In the genomic region with DNA sequence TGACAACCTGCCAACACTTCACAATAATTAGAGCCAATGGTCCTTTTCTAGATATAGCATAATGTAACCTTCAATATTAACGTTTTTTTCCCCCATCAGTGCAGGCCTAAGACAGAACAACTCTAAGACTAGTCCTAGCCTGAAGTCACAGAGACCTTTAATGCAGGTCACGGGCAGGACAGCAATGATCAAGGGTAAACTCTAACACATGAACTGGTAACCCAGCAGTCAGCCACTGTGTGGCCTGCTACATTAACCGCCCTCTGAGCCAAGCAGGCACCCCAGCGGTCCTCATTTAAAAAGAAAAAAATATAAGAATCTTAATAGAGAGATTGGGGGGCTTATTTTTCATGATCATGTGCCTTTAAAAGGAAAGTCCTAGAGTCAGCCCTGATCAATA, we compare ENCODE assay signal across 23 cellular contexts.
"Had no signal": no experiment of that assay in that cellular context is flagged by ENCODE, and none has a peak within 500 bp of the region (broad histone marks: within the 10 kb centered on the region; RNA-seq: fewer than 3 reads in every experiment).

No MANE protein-coding gene starts in this region.

- DNase-seq: cortex of kidney; effector CD8-positive, alpha-beta T cell; islet precursor cell; left cardiac atrium; left ventricle myocardium superior; mucosa of descending colon; natural killer cell; nucleus accumbens; pancreas; right cardiac atrium; stimulated activated CD4-positive, alpha-beta T cell treated with anti-CD3 and anti-CD28 coated beads, Interleukin-2, amount 100 ng/mL, for 48 hours; stimulated activated naive CD8-positive, alpha-beta T cell treated with anti-CD3 and anti-CD28 coated beads, Interleukin-15, Interleukin-2, amounts not matched to agents 100 U/mL and 50 U/mL, for 24 hours; tibial artery; upper lobe of left lung had no signal

- H3K36me3 ChIP-seq: neural progenitor cell, pancreas, suprapubic skin, tibial artery, upper lobe of left lung, vagina had no signal

- H3K27ac ChIP-seq: neural progenitor cell, suprapubic skin, tibial artery, upper lobe of left lung, vagina had no signal

- H3K36me3 Mint-ChIP-seq: natural killer cell, neural progenitor cell had no signal

- H3K4me3 Mint-ChIP-seq: natural killer cell, neural progenitor cell had no signal

- H3K4me1 ChIP-seq: neural progenitor cell, suprapubic skin, tibial artery, upper lobe of left lung, vagina had no signal

- H3K4me2 ChIP-seq: neural progenitor cell, smooth muscle cell had no signal

- H3K27me3 ChIP-seq: dorsolateral prefrontal cortex, neural progenitor cell, suprapubic skin, tibial artery, upper lobe of left lung, vagina had no signal

- H3K4me1 Mint-ChIP-seq: natural killer cell had no signal

- ATAC-seq: esophagus mucosa; left cardiac atrium; left ventricle myocardium superior; mucosa of descending colon; natural killer cell; right cardiac atrium; stimulated activated naive CD8-positive, alpha-beta T cell treated with anti-CD3 and anti-CD28 coated beads, Interleukin-15, Interleukin-2, amounts not matched to agents 100 U/mL and 50 U/mL, for 24 hours had no signal

- H3K27me3 Mint-ChIP-seq: progenitor cell of endocrine pancreas had no signal

- H3K4me3 ChIP-seq: dorsolateral prefrontal cortex, mucosa of descending colon, neural progenitor cell, pancreas, smooth muscle cell, suprapubic skin, tibial artery, upper lobe of left lung, vagina had no signal

- FAIRE-seq: endometrium, frontal cortex, pancreas had no signal

- H3K27ac Mint-ChIP-seq: natural killer cell, neural progenitor cell, progenitor cell of endocrine pancreas had no signal

- H2AFZ ChIP-seq: neural progenitor cell had no signal

- H3K9me3 Mint-ChIP-seq: natural killer cell had no signal
